9 cellular contexts compared by ENCODE assay signal in genomic region chr6:100116409-100117194, GRCh38.
DNase-seq lines count a peak whose midpoint lies in the region; ATAC-seq and TF ChIP-seq lines count a peak whose summit lies in the region.
"Had no signal": no experiment of that assay in that cellular context is flagged by ENCODE, and none has a peak within 500 bp of the region (broad histone marks: within the 10 kb centered on the region; RNA-seq: fewer than 3 reads in every experiment).

No MANE protein-coding gene starts in this region.

- H3K4me3 ChIP-seq in WI38 (ENCODE audit: low read depth, low read length): no peak overlapping the region

- intact Hi-C loops in sciatic nerve (cut with DNase I): loop anchor here (2.0 kb wide), 1 partner anchor 362 kb away; no protein-coding TSS in a partner anchor

- DNase-seq in NCI-H2171 (lab: John Stamatoyannopoulos, UW) (peak; percentile 6), globus pallidus (ENCODE audit: low spot score) (peak; percentile 26), sciatic nerve (ENCODE audit: low spot score) (no peak), activated gamma-delta T cell (lab: John Stamatoyannopoulos, UW) (no peak)
- DNase-seq: activated B cell treated with CpG ODN at 0.5 μM for 24 hours had no signal

- TF ChIP-seq CTCF in C4-2B (conservative IDR thresholded peaks at IDR 0.05) (peak; percentile 81), WI38 (IDR thresholded peaks at IDR 0.05; ENCODE audit: low read depth, low read length) (peak; percentile 50)

- no peak overlapping the region for H3K27ac ChIP-seq in C4-2B

- ATAC-seq in GM18498 (IDR thresholded peaks at IDR 0.05; ENCODE audit: unreplicated experiment) (peak; percentile 73), HG03039 (IDR thresholded peaks at IDR 0.05; ENCODE audit: unreplicated experiment) (peak; percentile 51), sciatic nerve (peak; percentile 65)

Comparison
In these comparisons a context has a peak if more than half of its experiments do, and no peak if none do; other contexts are left out.
1. DNase-seq: peak in NCI-H2171 (single experiment) and globus pallidus (single experiment); none in sciatic nerve (single experiment) and activated gamma-delta T cell (single experiment).
2. Peak in every context shown above with its lines, with median percentiles within 50 percentile points of each other: ATAC-seq.